7 cellular contexts compared by ENCODE assay signal in the genomic region with DNA sequence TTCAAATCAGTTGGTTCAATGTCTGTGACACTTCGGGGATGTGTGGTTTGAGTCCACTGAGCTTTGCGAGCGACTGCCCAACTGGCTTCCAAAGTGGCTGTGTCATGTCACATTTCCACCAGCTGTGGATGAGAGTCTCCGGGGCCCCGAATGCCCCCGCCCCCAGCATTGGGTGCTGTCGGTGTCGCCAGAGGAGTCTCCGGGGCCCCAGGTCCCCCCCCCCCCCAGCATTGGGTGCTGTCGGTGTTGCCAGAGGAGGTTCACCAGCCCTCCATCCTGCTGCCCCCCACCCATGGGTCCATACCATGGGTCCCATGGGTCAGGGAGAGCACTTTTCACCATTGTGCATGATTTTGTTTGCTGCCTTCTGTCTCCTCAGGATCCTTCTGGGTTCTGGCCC.
"Had no signal": no experiment of that assay in that cellular context is flagged by ENCODE, and none has a peak within 500 bp of the region (broad histone marks: within the 10 kb centered on the region; RNA-seq: fewer than 3 reads in every experiment).

No MANE protein-coding gene starts in this region.

- H2AFZ ChIP-seq: GM23248 had no signal

- H3K36me3 ChIP-seq: HAP-1 had no signal

- H3K4me3 ChIP-seq: GM23248, HAP-1 had no signal

- H3K4me3 Mint-ChIP-seq: HFFc6, IgD-negative memory B cell had no signal

- H3K27me3 Mint-ChIP-seq: IgD-negative memory B cell had no signal

- H3K27ac Mint-ChIP-seq: HFFc6, IgD-negative memory B cell had no signal

- H3K4me1 ChIP-seq: HAP-1 had no signal

- H3K27ac ChIP-seq: GM23248, HL-60 had no signal

- H3K36me3 Mint-ChIP-seq: IgD-negative memory B cell had no signal

- H3K9ac ChIP-seq: GM23248 had no signal

- DNase-seq: GM23248, GOT3, H7, HFFc6 had no signal
